ENCODE assay signal across 1 cellular context in the genomic region with DNA sequence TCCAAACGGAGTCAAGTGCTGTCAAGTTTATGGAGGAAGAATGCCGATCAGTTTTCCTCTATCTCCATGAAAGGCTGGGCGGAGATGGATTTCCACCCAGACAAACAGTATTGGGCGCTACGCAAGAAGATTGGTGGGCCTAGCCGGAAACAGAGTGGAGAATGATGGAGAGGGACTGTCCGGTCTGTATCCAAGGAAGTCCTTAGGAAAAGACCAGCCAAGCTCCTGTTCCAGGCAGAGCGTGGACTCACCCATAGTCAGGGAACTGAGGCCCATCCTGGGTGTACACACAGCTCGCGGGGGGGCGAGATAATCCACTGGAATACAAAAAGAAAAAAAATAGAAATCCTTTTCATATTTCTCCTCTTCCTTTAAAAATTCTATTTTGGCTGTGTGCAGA.
TF ChIP-seq lines count a peak whose summit lies in the region.

No MANE protein-coding gene starts in this region.

TF ChIP-seq in GM23338, 12 proteins besides CTCF, POLR2A, EP300 and RAD21 (continued from another document):
- TF ChIP-seq JUNB (IDR thresholded peaks at IDR 0.05; ENCODE audit: unreplicated experiment) (no peak), ZNF114 (CRISPR knock-in tag; IDR thresholded peaks at IDR 0.05) (no peak), ZNF331 (CRISPR knock-in tag; IDR thresholded peaks at IDR 0.05; ENCODE audit: low read depth) (no peak), POLR2AphosphoS5 (IDR thresholded peaks at IDR 0.05; ENCODE audit: low read depth) (no peak)
- TF ChIP-seq, protein P1, sequence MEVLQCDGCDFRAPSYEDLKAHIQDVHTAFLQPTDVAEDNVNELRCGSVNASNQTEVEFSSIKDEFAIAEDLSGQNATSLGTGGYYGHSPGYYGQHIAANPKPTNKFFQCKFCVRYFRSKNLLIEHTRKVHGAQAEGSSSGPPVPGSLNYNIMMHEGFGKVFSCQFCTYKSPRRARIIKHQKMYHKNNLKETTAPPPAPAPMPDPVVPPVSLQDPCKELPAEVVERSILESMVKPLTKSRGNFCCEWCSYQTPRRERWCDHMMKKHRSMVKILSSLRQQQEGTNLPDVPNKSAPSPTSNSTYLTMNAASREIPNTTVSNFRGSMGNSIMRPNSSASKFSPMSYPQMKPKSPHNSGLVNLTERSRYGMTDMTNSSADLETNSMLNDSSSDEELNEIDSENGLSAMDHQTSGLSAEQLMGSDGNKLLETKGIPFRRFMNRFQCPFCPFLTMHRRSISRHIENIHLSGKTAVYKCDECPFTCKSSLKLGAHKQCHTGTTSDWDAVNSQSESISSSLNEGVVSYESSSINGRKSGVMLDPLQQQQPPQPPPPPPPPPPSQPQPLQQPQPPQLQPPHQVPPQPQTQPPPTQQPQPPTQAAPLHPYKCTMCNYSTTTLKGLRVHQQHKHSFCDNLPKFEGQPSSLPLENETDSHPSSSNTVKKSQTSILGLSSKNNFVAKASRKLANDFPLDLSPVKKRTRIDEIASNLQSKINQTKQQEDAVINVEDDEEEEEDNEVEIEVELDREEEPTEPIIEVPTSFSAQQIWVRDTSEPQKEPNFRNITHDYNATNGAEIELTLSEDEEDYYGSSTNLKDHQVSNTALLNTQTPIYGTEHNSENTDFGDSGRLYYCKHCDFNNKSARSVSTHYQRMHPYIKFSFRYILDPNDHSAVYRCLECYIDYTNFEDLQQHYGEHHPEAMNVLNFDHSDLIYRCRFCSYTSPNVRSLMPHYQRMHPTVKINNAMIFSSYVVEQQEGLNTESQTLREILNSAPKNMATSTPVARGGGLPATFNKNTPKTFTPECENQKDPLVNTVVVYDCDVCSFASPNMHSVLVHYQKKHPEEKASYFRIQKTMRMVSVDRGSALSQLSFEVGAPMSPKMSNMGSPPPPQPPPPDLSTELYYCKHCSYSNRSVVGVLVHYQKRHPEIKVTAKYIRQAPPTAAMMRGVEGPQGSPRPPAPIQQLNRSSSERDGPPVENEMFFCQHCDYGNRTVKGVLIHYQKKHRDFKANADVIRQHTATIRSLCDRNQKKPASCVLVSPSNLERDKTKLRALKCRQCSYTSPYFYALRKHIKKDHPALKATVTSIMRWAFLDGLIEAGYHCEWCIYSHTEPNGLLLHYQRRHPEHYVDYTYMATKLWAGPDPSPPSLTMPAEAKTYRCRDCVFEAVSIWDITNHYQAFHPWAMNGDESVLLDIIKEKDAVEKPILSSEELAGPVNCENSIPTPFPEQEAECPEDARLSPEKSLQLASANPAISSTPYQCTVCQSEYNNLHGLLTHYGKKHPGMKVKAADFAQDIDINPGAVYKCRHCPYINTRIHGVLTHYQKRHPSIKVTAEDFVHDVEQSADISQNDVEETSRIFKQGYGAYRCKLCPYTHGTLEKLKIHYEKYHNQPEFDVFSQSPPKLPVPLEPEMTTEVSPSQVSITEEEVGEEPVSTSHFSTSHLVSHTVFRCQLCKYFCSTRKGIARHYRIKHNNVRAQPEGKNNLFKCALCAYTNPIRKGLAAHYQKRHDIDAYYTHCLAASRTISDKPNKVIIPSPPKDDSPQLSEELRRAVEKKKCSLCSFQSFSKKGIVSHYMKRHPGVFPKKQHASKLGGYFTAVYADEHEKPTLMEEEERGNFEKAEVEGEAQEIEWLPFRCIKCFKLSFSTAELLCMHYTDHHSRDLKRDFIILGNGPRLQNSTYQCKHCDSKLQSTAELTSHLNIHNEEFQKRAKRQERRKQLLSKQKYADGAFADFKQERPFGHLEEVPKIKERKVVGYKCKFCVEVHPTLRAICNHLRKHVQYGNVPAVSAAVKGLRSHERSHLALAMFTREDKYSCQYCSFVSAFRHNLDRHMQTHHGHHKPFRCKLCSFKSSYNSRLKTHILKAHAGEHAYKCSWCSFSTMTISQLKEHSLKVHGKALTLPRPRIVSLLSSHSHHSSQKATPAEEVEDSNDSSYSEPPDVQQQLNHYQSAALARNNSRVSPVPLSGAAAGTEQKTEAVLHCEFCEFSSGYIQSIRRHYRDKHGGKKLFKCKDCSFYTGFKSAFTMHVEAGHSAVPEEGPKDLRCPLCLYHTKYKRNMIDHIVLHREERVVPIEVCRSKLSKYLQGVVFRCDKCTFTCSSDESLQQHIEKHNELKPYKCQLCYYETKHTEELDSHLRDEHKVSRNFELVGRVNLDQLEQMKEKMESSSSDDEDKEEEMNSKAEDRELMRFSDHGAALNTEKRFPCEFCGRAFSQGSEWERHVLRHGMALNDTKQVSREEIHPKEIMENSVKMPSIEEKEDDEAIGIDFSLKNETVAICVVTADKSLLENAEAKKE (CRISPR knock-in tag; IDR thresholded peaks at IDR 0.05) = no peak
- TF ChIP-seq, protein P2, sequence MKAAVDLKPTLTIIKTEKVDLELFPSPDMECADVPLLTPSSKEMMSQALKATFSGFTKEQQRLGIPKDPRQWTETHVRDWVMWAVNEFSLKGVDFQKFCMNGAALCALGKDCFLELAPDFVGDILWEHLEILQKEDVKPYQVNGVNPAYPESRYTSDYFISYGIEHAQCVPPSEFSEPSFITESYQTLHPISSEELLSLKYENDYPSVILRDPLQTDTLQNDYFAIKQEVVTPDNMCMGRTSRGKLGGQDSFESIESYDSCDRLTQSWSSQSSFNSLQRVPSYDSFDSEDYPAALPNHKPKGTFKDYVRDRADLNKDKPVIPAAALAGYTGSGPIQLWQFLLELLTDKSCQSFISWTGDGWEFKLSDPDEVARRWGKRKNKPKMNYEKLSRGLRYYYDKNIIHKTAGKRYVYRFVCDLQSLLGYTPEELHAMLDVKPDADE (IDR thresholded peaks at IDR 0.05) = no peak
TF ChIP-seq in GM23338: peak in this region for 0.
